19 cellular contexts compared by ENCODE assay signal in the genomic region with DNA sequence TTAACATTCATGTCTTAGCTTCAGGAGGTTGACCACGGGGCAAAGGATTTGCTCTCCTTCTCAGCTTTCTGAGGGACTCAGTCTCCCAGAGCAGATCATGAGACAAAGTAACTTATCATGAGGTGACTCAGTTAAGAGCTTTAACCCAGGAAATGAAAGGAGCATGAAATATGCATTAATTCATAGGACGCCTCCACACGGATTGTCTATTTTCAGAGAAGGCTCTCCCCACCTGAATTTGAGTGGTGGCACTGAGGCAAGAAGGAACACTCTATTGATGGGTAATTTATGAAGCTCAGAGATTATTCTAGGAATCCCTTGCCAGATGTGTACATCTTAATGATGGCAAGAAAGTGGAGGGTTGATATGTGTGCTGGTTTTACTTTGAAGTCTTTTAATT. TPM values are rescaled to one million over a fixed set of nuclear protein-coding genes. Genes with fewer than 3 reads are reported as not detected.
A peak's percentile ranks its signal among the peaks of the same experiment; 100 is the strongest.
DNase-seq lines count a peak whose midpoint lies in the region; ATAC-seq and TF ChIP-seq lines count a peak whose summit lies in the region.
"Had no signal": no experiment of that assay in that cellular context is flagged by ENCODE, and none has a peak within 500 bp of the region (broad histone marks: within the 10 kb centered on the region; RNA-seq: fewer than 3 reads in every experiment).

No MANE protein-coding gene starts in this region.

- H3K36me3 ChIP-seq in heart right ventricle, result no peaks in the 10 kb centered on the region
- no peaks in the 10 kb centered on the region for H3K36me3 ChIP-seq in hepatocyte (replicated peaks; ENCODE audit: insufficient read depth, low read depth)
- peaks cover 0 to 5% of the 10 kb centered on the region in 2 donors for H3K36me3 ChIP-seq in psoas muscle (ENCODE audit: insufficient read depth in 1 of 2, low read depth in 1 of 2)
- H3K36me3 ChIP-seq: BLaER1 treated with 17β-estradiol and CSF1 and Interleukin-3, amounts not matched to agents 10 nM and 100 nM had no signal

- H3K27me3 ChIP-seq in heart right ventricle (no peaks in the 10 kb centered on the region), hepatocyte (no peaks in the 10 kb centered on the region), psoas muscle (ENCODE audit: insufficient read depth in 3 of 3, low read length in 2 of 3) (no peaks in the 10 kb centered on the region)
- H3K27me3 ChIP-seq: BLaER1 treated with 17β-estradiol and CSF1 and Interleukin-3, amounts not matched to agents 10 nM and 100 nM had no signal

- no peaks in the 10 kb centered on the region for H4K20me1 ChIP-seq in hepatocyte (ENCODE audit: insufficient read depth, poor library complexity, severe bottlenecking)
- H4K20me1 ChIP-seq: BLaER1 treated with 17β-estradiol and CSF1 and Interleukin-3, amounts not matched to agents 10 nM and 100 nM had no signal

- no peak overlapping the region for H3K4me2 ChIP-seq in hepatocyte

- H3K9me2 ChIP-seq in hepatocyte (replicated peaks; ENCODE audit: insufficient read depth), result no peaks in the 10 kb centered on the region

- peak overlapping the region; percentile 5 to 58 (median 44) for H3K4me3 ChIP-seq in heart right ventricle
- H3K4me3 ChIP-seq in hepatocyte, result no peak overlapping the region
- H3K4me3 ChIP-seq in psoas muscle, result peak overlapping the region; percentile 75
- H3K4me3 ChIP-seq: BLaER1 treated with 17β-estradiol and CSF1 and Interleukin-3, amounts not matched to agents 10 nM and 100 nM had no signal

- H3K9me3 ChIP-seq in heart right ventricle (no peaks in the 10 kb centered on the region), hepatocyte (ENCODE audit: low read depth) (no peaks in the 10 kb centered on the region), psoas muscle (no peaks in the 10 kb centered on the region)
- H3K9me3 ChIP-seq: BLaER1 treated with 17β-estradiol and CSF1 and Interleukin-3, amounts not matched to agents 10 nM and 100 nM had no signal

- no peak overlapping the region for H2AFZ ChIP-seq in hepatocyte

- TF ChIP-seq CTCF in heart right ventricle (IDR thresholded peaks at IDR 0.05) (no peak), hepatocyte (IDR thresholded peaks at IDR 0.05; ENCODE audit: poor library complexity) (no peak), psoas muscle (IDR thresholded peaks at IDR 0.05) (no peak)

- H3K79me2 ChIP-seq in hepatocyte, result no peaks in the 10 kb centered on the region

- ATAC-seq in heart right ventricle (no peak), left cardiac atrium (no peak), psoas muscle (peak in 3 of 4 donors; percentile 7 to 32 (median 24))
- ATAC-seq: HepG2 had no signal

- H3K27ac ChIP-seq in heart right ventricle (peak overlapping the region; percentile 47 to 91 (median 82)), hepatocyte (peak overlapping the region; percentile 25), psoas muscle (peak overlapping the region; percentile 98)
- H3K27ac ChIP-seq: BLaER1 treated with 17β-estradiol and CSF1 and Interleukin-3, amounts not matched to agents 10 nM and 100 nM had no signal

- 32 to 47% methylated on average over 3 of the region's 3 CpGs for WGBS in heart right ventricle, 2 donors
- WGBS in hepatocyte (ENCODE audit: low lambda C conversion rate, missing lambda C conversion rate), result 83% methylated on average over 3 of the region's 3 CpGs
- WGBS in psoas muscle, 3 donors, result 22 to 37% (median 33%) methylated on average over 3 of the region's 3 CpGs

- peaks cover 0 to 32% (median 3%) of the 10 kb centered on the region in 9 donors for H3K4me1 ChIP-seq in heart right ventricle
- no peaks in the 10 kb centered on the region for H3K4me1 ChIP-seq in hepatocyte (ENCODE audit: insufficient read depth)
- H3K4me1 ChIP-seq in psoas muscle, result peaks cover 12% of the 10 kb centered on the region

- intact Hi-C loops in heart right ventricle (cut with DNase I) (loop anchor here in 1 of 10 donors (5.0 kb wide), 1 partner anchor 39 kb away; no protein-coding TSS in a partner anchor), left cardiac atrium (cut with DNase I) (loop anchor here in 1 of 2 donors (5.0 kb wide), 1 partner anchor 39 kb away; no protein-coding TSS in a partner anchor), psoas muscle (cut with DNase I) (loop anchor here in 1 of 2 donors (5.0 kb wide), 1 partner anchor 169 kb away; no protein-coding TSS in a partner anchor)

- DNase-seq in heart right ventricle, result no peak
- DNase-seq in left cardiac atrium, result no peak
- DNase-seq in hepatocyte (ENCODE audit: low spot score), result no peak
- DNase-seq in psoas muscle, result no peak
- DNase-seq in RKO (ENCODE audit: low spot score), result no peak
- no peak for DNase-seq in T-helper 2 cell
- DNase-seq in cortex of kidney (lab: John Stamatoyannopoulos, UW), result no peak
- DNase-seq: ACHN; Calu3; CD4-positive, CD25-positive, alpha-beta regulatory T cell; DMS 273 treated with DMSO at 0.1 percent for 48 hours; HCEC 1CT; HFFc6 had no signal

RNA-seq across cellular contexts. Expression of a gene that starts 0.7 kb away (rescaled TPM):
- total RNA-seq in heart right ventricle (10 to 100 TPM; 42.1 to 82.9 (median 55.3) TPM), left cardiac atrium (10 to 100 TPM; 46.5 to 58.1 TPM), hepatocyte (1.00 and 1.5 TPM in 2 replicates), psoas muscle (100 to 1,000 TPM; 113 to 141 (median 127) TPM)
- polyA plus RNA-seq in heart right ventricle (10 to 100 TPM; 11.1 to 30.1 TPM), hepatocyte (1.2 and 1.3 TPM in 2 replicates), psoas muscle (10 to 100 TPM in 2 of 3 donors, 1 to 10 TPM in 1; 2.8 to 43.8 (median 40.1) TPM)
- total RNA-seq: A172; Calu3; CD4-positive, CD25-positive, alpha-beta regulatory T cell; Daoy; H4; HepG2; HFFc6; HT1080 had no signal
- polyA plus RNA-seq: CD4-positive, CD25-positive, alpha-beta regulatory T cell; HepG2 had no signal

Comparison
In these comparisons a context has a peak if more than half of its experiments do, and no peak if none do; other contexts are left out.
1. ATAC-seq: peak in psoas muscle (3 of 4); none in heart right ventricle (0 of 8) and left cardiac atrium (0 of 2).
2. H3K27ac ChIP-seq: peak in every context shown above with its lines; median percentile 98 in psoas muscle; 82 in heart right ventricle; 25 in hepatocyte.
3. RNA of a gene that starts 0.7 kb away (total RNA-seq): 113 to 141 TPM in psoas muscle, 46.5 to 58.1 TPM in left cardiac atrium and 42.1 to 82.9 TPM in heart right ventricle; 1.00 to 1.5 TPM in hepatocyte; every median in the first group is over 10 times any median in the second.